ENCODE assay signal across 28 cellular contexts in the genomic region with DNA sequence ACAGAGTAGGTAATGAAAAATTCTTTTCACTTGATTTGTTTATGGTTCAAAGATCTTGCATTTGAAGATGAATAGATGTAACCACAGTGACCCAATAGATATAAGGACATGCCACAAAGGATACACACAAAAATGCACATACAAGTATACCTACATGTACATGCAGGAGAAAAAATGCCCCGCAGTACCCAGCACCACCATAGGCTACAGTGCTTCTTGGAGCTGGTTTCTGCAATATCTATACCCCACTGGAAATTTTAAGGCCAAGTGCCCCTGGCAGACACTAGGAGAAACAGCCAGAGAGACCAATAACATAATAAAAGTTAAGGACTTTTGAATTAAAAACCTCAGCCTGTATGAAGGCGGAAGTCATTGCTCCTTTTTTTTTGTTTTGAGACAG. TPM values are rescaled to one million over a fixed set of nuclear protein-coding genes. Genes with fewer than 3 reads are reported as not detected.
"Had no signal": no experiment of that assay in that cellular context is flagged by ENCODE, and none has a peak within 500 bp of the region (broad histone marks: within the 10 kb centered on the region; RNA-seq: fewer than 3 reads in every experiment).

No MANE protein-coding gene starts in this region.

- H3K27ac ChIP-seq: adrenal gland, lower lobe of right lung, neutrophil, ovary, prostate gland, thyroid gland, upper lobe of right lung had no signal

- H3K27ac Mint-ChIP-seq: activated T-helper 17 cell treated with anti-CD3 and anti-CD28 coated beads, Interleukin-2, amount 50 U/mL, for 72 hours had no signal

- H3K4me3 ChIP-seq: adrenal gland, ascending aorta, lower lobe of right lung, ovary, prostate gland, right atrium auricular region, skin epidermis, thyroid gland, upper lobe of right lung had no signal

- FAIRE-seq: frontal cortex had no signal

- H3K4me1 ChIP-seq: ascending aorta, lower lobe of right lung, prostate gland, thyroid gland, upper lobe of right lung had no signal

- H3K4me3 Mint-ChIP-seq: activated naive CD8-positive, alpha-beta T cell; activated T-cell treated with anti-CD3 and anti-CD28 coated beads, Interleukin-2, amount 50 U/mL, for 24 hours; activated T-helper 17 cell treated with anti-CD3 and anti-CD28 coated beads, Interleukin-2, amount 50 U/mL, for 72 hours; naive thymus-derived CD8-positive, alpha-beta T cell; stimulated activated naive CD8-positive, alpha-beta T cell treated with anti-CD3 and anti-CD28 coated beads, Interleukin-15, Interleukin-2, amounts not matched to agents 100 ng/mL and 50 ng/mL, for 24 hours had no signal

- DNase-seq: activated CD4-positive, alpha-beta T cell treated with anti-CD3 and anti-CD28 coated beads, Interleukin-2, amount 50 U/mL, for 1 hour; activated CD8-positive, alpha-beta memory T cell treated with anti-CD3 and anti-CD28 coated beads for 24 hours; activated CD8-positive, alpha-beta memory T cell treated with anti-CD3 and anti-CD28 coated beads, Interleukin-2, amount 50 U/mL, for 4 hours; activated naive CD4-positive, alpha-beta T cell; activated T-cell treated with anti-CD3 and anti-CD28 coated beads, Interleukin-2, amount 50 U/mL, for 24 hours; adrenal gland; central memory CD4-positive, alpha-beta T cell; effector CD8-positive, alpha-beta T cell; islet precursor cell; lower lobe of right lung; ovary; stimulated activated CD4-positive, alpha-beta T cell treated with anti-CD3 and anti-CD28 coated beads, Interleukin-1b, Interleukin-23, amount 100 ng/mL, for 48 hours; thyroid gland; upper lobe of right lung had no signal

- H3K27me3 Mint-ChIP-seq: activated naive CD8-positive, alpha-beta T cell; activated T-cell treated with anti-CD3 and anti-CD28 coated beads, Interleukin-2, amount 50 U/mL, for 24 hours; activated T-helper 17 cell treated with anti-CD3 and anti-CD28 coated beads, Interleukin-2, amount 50 U/mL, for 72 hours; naive thymus-derived CD8-positive, alpha-beta T cell; stimulated activated naive CD8-positive, alpha-beta T cell treated with anti-CD3 and anti-CD28 coated beads, Interleukin-15, Interleukin-2, amounts not matched to agents 100 ng/mL and 50 ng/mL, for 24 hours had no signal

- H3K9me3 ChIP-seq: adrenal gland, ascending aorta, lower lobe of right lung, neutrophil, ovary, prostate gland, right atrium auricular region, thyroid gland, upper lobe of right lung had no signal

- ATAC-seq: activated CD4-positive, CD25-positive, alpha-beta regulatory T cell treated with anti-CD3 and anti-CD28 coated beads, Interleukin-2, amount 50 U/mL, for 24 hours; esophagus mucosa; naive thymus-derived CD8-positive, alpha-beta T cell had no signal

- H3K9me3 Mint-ChIP-seq: activated T-cell treated with anti-CD3 and anti-CD28 coated beads, Interleukin-2, amount 50 U/mL, for 24 hours; activated T-helper 17 cell treated with anti-CD3 and anti-CD28 coated beads, Interleukin-2, amount 50 U/mL, for 72 hours; naive thymus-derived CD8-positive, alpha-beta T cell; stimulated activated naive CD8-positive, alpha-beta T cell treated with anti-CD3 and anti-CD28 coated beads, Interleukin-15, Interleukin-2, amounts not matched to agents 100 ng/mL and 50 ng/mL, for 24 hours had no signal

- H3K36me3 ChIP-seq: ovary had no signal

- H3K27me3 ChIP-seq: adrenal gland, ascending aorta, neutrophil, ovary, right atrium auricular region, thyroid gland, upper lobe of right lung had no signal

RNA-seq across cellular contexts. Expression of gene STAC3, which starts 12.1 kb away (rescaled TPM):
- total RNA-seq: ascending aorta, dermis blood vessel endothelial cell had no signal
- polyA plus RNA-seq: naive thymus-derived CD8-positive, alpha-beta T cell had no signal

RNA-seq across cellular contexts. Expression of gene NXPH4, which starts 46.5 kb away (rescaled TPM):
- total RNA-seq: ascending aorta, endothelial cell of umbilical vein, lower lobe of right lung, upper lobe of right lung had no signal
- polyA plus RNA-seq: naive thymus-derived CD8-positive, alpha-beta T cell had no signal
